Comparison of ENCODE assay signal across 7 cellular contexts in the genomic region with DNA sequence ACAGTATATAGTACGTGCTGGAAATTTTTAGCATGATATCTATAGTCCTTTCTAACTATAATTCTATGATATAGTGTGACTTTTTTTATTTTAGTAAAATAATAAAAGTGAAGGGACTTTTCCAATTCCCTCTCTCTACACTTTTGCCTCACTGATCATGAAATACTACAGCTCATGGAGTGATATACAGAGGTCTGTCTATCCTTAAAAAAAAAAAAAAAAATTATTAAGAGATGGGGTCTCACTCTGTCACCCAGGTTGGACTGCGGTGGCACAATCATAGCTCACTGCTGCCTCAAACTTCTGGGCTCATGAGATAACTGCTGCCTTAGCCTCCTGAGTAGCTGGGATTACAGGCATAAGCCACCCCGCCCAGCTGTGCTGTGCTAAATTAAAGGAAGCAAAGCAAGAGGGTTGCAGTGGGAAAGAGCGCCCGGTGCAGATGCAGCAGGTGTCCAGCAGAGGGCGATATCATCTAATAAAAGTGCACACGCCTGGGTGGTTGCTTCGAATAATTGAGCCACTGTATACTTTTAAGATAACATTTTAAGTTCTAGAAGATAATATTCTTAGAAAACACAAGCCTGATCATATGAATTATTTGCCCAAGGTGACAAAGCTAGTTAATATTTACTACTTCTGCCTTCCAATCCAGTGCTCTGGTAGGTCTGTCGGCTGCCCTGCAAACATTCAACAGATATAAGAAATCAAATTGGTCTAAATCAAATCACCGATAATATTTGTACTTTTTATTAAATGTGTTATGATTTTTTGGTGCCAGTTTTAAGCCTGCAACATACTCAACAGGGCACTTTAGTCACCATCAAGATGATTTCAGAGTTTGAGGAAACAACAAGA.
DNase-seq lines count a peak whose midpoint lies in the region; TF ChIP-seq lines count a peak whose summit lies in the region.

No MANE protein-coding gene starts in this region.

- no peak overlapping the region for H3K4me3 Mint-ChIP-seq in HFFc6
- no peak overlapping the region for H3K4me3 Mint-ChIP-seq in T-helper 2 cell treated with Interferon-gamma antibody and Interleukin-4, amounts not matched to agents 5 μg/mL and 100 μg/mL, for 36 hours

- H3K36me3 Mint-ChIP-seq in HFFc6 (ENCODE audit: low read depth) = no peaks in the 10 kb centered on the region
- no peaks in the 10 kb centered on the region for H3K36me3 Mint-ChIP-seq in T-helper 2 cell treated with Interferon-gamma antibody and Interleukin-4, amounts not matched to agents 5 μg/mL and 100 μg/mL, for 36 hours (ENCODE audit: low read depth)

- peak; percentile 90 for TF ChIP-seq CTCF in GM12865 (IDR thresholded peaks at IDR 0.05; ENCODE audit: insufficient read depth, low read depth, low read length, missing control alignments)
- peak; percentile 99 for TF ChIP-seq CTCF in HFFc6 (IDR thresholded peaks at IDR 0.05)
- peak; percentile 91 for TF ChIP-seq CTCF in astrocyte of the spinal cord (IDR thresholded peaks at IDR 0.05; ENCODE audit: low read depth, low read length)

- H3K27ac Mint-ChIP-seq in HFFc6 = no peak overlapping the region
- no peak overlapping the region for H3K27ac Mint-ChIP-seq in T-helper 2 cell treated with Interferon-gamma antibody and Interleukin-4, amounts not matched to agents 5 μg/mL and 100 μg/mL, for 36 hours

- H3K4me1 Mint-ChIP-seq in HFFc6 (ENCODE audit: low read depth) = peaks cover 43% of the 10 kb centered on the region
- H3K4me1 Mint-ChIP-seq in T-helper 2 cell treated with Interferon-gamma antibody and Interleukin-4, amounts not matched to agents 5 μg/mL and 100 μg/mL, for 36 hours (ENCODE audit: low read depth) = peaks cover 2% of the 10 kb centered on the region

- peak; percentile 69 for DNase-seq in GM12865 (ENCODE audit: low read depth)
- peak; percentile 60 for DNase-seq in HFFc6
- DNase-seq in NCI-H1105 treated with DMSO at 0.1 percent for 48 hours (lab: John Stamatoyannopoulos, UW) = peak; percentile 64
- peak; percentile 39 for DNase-seq in T-helper 2 cell treated with Interferon-gamma antibody and Interleukin-4, amounts not matched to agents 5 μg/mL and 100 μg/mL, for 36 hours (ENCODE audit: low spot score)
- DNase-seq in astrocyte of the spinal cord (ENCODE audit: low read depth, low spot score) = peak; percentile 81
- peak; percentile 76 for DNase-seq in iPS-NIHi11 (ENCODE audit: low spot score)
- DNase-seq in stimulated activated CD4-positive, alpha-beta T cell treated with anti-CD3 and anti-CD28 coated beads, Interleukin-12 subunit alpha, Interleukin-12 subunit beta, amount 100 ng/mL, for 48 hours (ENCODE audit: low read depth in 2 of 3, low spot score in 1 of 3) = peak; percentile 25 to 62 (median 38)

- peaks cover 1% of the 10 kb centered on the region; the same call in 1 of the 2 replicates for H3K27me3 Mint-ChIP-seq in HFFc6 (ENCODE audit: insufficient read depth)
- H3K27me3 Mint-ChIP-seq in T-helper 2 cell treated with Interferon-gamma antibody and Interleukin-4, amounts not matched to agents 5 μg/mL and 100 μg/mL, for 36 hours (ENCODE audit: low read depth) = peaks cover 10% of the 10 kb centered on the region

- no peaks in the 10 kb centered on the region for H3K9me3 Mint-ChIP-seq in HFFc6
- H3K9me3 Mint-ChIP-seq in T-helper 2 cell treated with Interferon-gamma antibody and Interleukin-4, amounts not matched to agents 5 μg/mL and 100 μg/mL, for 36 hours = no peaks in the 10 kb centered on the region

- in situ Hi-C loops in astrocyte of the spinal cord (cut with HindIII; ENCODE audit: low sequenced_read_pairs) = no loop called here

- H3K4me3 ChIP-seq in GM12865 (ENCODE audit: low read depth, low read length) (no peak overlapping the region), astrocyte of the spinal cord (ENCODE audit: low read depth, low read length) (no peak overlapping the region)
